ENCODE assay signal across 17 cellular contexts in genomic region chr5:42495908-42496307, GRCh38.
DNase-seq lines count a peak whose midpoint lies in the region; ATAC-seq, FAIRE-seq and TF ChIP-seq lines count a peak whose summit lies in the region.
"Had no signal": no experiment of that assay in that cellular context is flagged by ENCODE, and none has a peak within 500 bp of the region (broad histone marks: within the 10 kb centered on the region; RNA-seq: fewer than 3 reads in every experiment).

No MANE protein-coding gene starts in this region.

- dilution Hi-C loops in mammary epithelial cell (cut with HindIII; ENCODE audit: low sequenced_read_pairs): no loop called here

- no TSS peak for BruUV-seq in mammary epithelial cell (replicated peaks; lab: Mats Ljungman, UMichigan)

- no peaks in the 10 kb centered on the region for H4K20me1 ChIP-seq in mammary epithelial cell (ENCODE audit: insufficient read depth, low read length)

- peaks cover 12% of the 10 kb centered on the region for H3K4me1 ChIP-seq in mammary epithelial cell (ENCODE audit: insufficient read depth, low read length)
- H3K4me1 ChIP-seq in heart left ventricle: peaks cover 0 to 48% (median 16%) of the 10 kb centered on the region in 12 donors
- H3K4me1 ChIP-seq in gastrocnemius medialis: peaks cover 94 to 99% of the 10 kb centered on the region in 2 donors
- no peaks in the 10 kb centered on the region for H3K4me1 ChIP-seq in small intestine (ENCODE audit: control insufficient read depth in 2 of 2, insufficient read depth in 1 of 2, low read depth in 1 of 2, low read length in 1 of 2)

- no peak overlapping the region for H3K4me2 ChIP-seq in mammary epithelial cell (ENCODE audit: insufficient read depth, low read depth, low read length)

- no peak overlapping the region for H2AFZ ChIP-seq in mammary epithelial cell (ENCODE audit: low read depth, low read length)

- H3K4me3 ChIP-seq in mammary epithelial cell (replicated peaks in 1 of 3; ENCODE audit: insufficient read depth in 1 of 3, low read depth in 2 of 3, low read length in 3 of 3) (no peak overlapping the region), heart left ventricle (no peak overlapping the region), gastrocnemius medialis (no peak overlapping the region), small intestine (ENCODE audit: low read depth in 1 of 2, low read length in 2 of 2) (no peak overlapping the region)

- no peak for TF ChIP-seq POLR2A in heart left ventricle (IDR thresholded peaks at IDR 0.05)
- no peak for TF ChIP-seq POLR2A in gastrocnemius medialis (IDR thresholded peaks at IDR 0.05)

- CTCF ChIA-PET in mammary epithelial cell (lab: Charles Lee; ENCODE audit: low non-redundant PET): interaction anchor here (0.6 kb wide), 1 partner anchor 348 kb away, joined by 3 read pairs; no protein-coding TSS in a partner anchor

- in situ Hi-C loops in mammary epithelial cell (cut with MboI; ENCODE audit: low sequenced_read_pairs in 2 of 2) (no loop called here), gastrocnemius medialis (cut with MboI; ENCODE audit: low sequenced_read_pairs in 4 of 4) (no loop called here)

- TF ChIP-seq CTCF in mammary epithelial cell (conservative IDR thresholded peaks at IDR 0.05 in 1 of 2, IDR thresholded peaks at IDR 0.05 in 1 of 2; ENCODE audit: extremely low read depth in 1 of 2, insufficient read depth in 1 of 2, low read depth in 1 of 2, low read length in 2 of 2) (no peak), heart left ventricle (IDR thresholded peaks at IDR 0.05) (no peak), gastrocnemius medialis (IDR thresholded peaks at IDR 0.05 in 4 of 5, conservative IDR thresholded peaks at IDR 0.05 in 1 of 5) (no peak)

- no peaks in the 10 kb centered on the region for H3K36me3 ChIP-seq in mammary epithelial cell (ENCODE audit: insufficient read depth, low read length)
- H3K36me3 ChIP-seq in heart left ventricle: no peaks in the 10 kb centered on the region
- no peaks in the 10 kb centered on the region for H3K36me3 ChIP-seq in gastrocnemius medialis
- no peaks in the 10 kb centered on the region for H3K36me3 ChIP-seq in small intestine (ENCODE audit: control insufficient read depth in 2 of 2, insufficient read depth in 2 of 2, low read length in 2 of 2)

- H3K27me3 ChIP-seq in mammary epithelial cell (ENCODE audit: insufficient read depth, low read length): no peaks in the 10 kb centered on the region
- H3K27me3 ChIP-seq in heart left ventricle: no peaks in the 10 kb centered on the region
- no peaks in the 10 kb centered on the region for H3K27me3 ChIP-seq in gastrocnemius medialis
- no peaks in the 10 kb centered on the region for H3K27me3 ChIP-seq in small intestine (ENCODE audit: control insufficient read depth in 2 of 2, insufficient read depth in 2 of 2, low read length in 2 of 2)

- ATAC-seq in heart left ventricle: peak in 3 of 4 donors; percentile 47 to 69 (median 63)
- ATAC-seq in gastrocnemius medialis: peak; percentile 61 to 72
- ATAC-seq: stimulated activated memory B cell treated with anti-CD40 and anti-IgM and Interleukin-4, amounts not matched to agents 10 μg/mL and 1 μg/mL and 100 μg/mL, for 72 hours had no signal

- no peak overlapping the region for H3K27ac ChIP-seq in mammary epithelial cell (ENCODE audit: insufficient read depth, low read depth, low read length)
- H3K27ac ChIP-seq in heart left ventricle: no peak overlapping the region
- H3K27ac ChIP-seq in gastrocnemius medialis: peak overlapping the region; percentile 69 to 91 (median 78)
- no peak overlapping the region for H3K27ac ChIP-seq in small intestine (ENCODE audit: low read depth in 1 of 2, low read length in 1 of 2)

- WGBS in mammary epithelial cell (ENCODE audit: low coverage, missing lambda C conversion rate): 0% methylated on average over 2 of the region's 2 CpGs
- 57 to 65% (median 61%) methylated on average over 2 of the region's 2 CpGs for WGBS in heart left ventricle, 4 donors
- 71 to 83% (median 80%) methylated on average over 2 of the region's 2 CpGs for WGBS in small intestine, 3 donors

- intact Hi-C loops in mammary epithelial cell (cut with micrococcal nuclease): loop anchor here (5.0 kb wide), 1 partner anchor 74 kb away; the partner anchor contains the start of gene GHR
- intact Hi-C loops in heart left ventricle (cut with DNase I): loop anchor here in 1 of 10 donors (10.0 kb wide), 1 partner anchor 71 kb away; the partner anchor contains the start of gene GHR
- intact Hi-C loops in gastrocnemius medialis (cut with DNase I; ENCODE audit: low total_unique reads): loop anchor here (5.0 kb wide), 1 partner anchor 74 kb away; the partner anchor contains the start of gene GHR

- H3K9ac ChIP-seq in mammary epithelial cell (ENCODE audit: insufficient read depth, low read length): no peak overlapping the region

- no peaks in the 10 kb centered on the region for H3K79me2 ChIP-seq in mammary epithelial cell (ENCODE audit: insufficient read depth, low read length)

- peak; percentile 56 for DNase-seq in NCI-H226
- DNase-seq in mammary epithelial cell: peak; percentile 70
- DNase-seq in heart left ventricle: no peak
- DNase-seq in gastrocnemius medialis: peak; percentile 48 to 59
- no peak for DNase-seq in NCI-H2171 treated with DMSO at 0.1 percent for 48 hours (lab: John Stamatoyannopoulos, UW)
- no peak for DNase-seq in activated naive CD4-positive, alpha-beta T cell treated with anti-CD3 and anti-CD28 coated beads, Interleukin-2, amount 50 U/mL, for 16 hours
- DNase-seq in small intestine: no peak
- DNase-seq: activated CD4-positive, alpha-beta T cell treated with anti-CD3 and anti-CD28 coated beads for 4 hours; AML-193; DND-41; effector CD8-positive, alpha-beta T cell; KBM-7; NCI-H2029 treated with DMSO at 0.1 percent for 48 hours; NCI-H526; nucleus accumbens; SW 1271 had no signal

- no peak for FAIRE-seq in small intestine (lab: Jason Lieb, UNC)

- no peaks in the 10 kb centered on the region for H3K9me3 ChIP-seq in mammary epithelial cell (replicated peaks; ENCODE audit: insufficient read depth, low read length)
- no peaks in the 10 kb centered on the region for H3K9me3 ChIP-seq in heart left ventricle
- no peaks in the 10 kb centered on the region for H3K9me3 ChIP-seq in gastrocnemius medialis
- H3K9me3 ChIP-seq in small intestine (ENCODE audit: control insufficient read depth, low read depth): no peaks in the 10 kb centered on the region

Comparison
In these comparisons a context has a peak if more than half of its experiments do, and no peak if none do; other contexts are left out.
1. DNase-seq: peak in NCI-H226 (single experiment), mammary epithelial cell (single experiment) and gastrocnemius medialis (2 of 2); none in heart left ventricle (0 of 5), NCI-H2171 treated with DMSO at 0.1 percent for 48 hours (single experiment), activated naive CD4-positive, alpha-beta T cell treated with anti-CD3 and anti-CD28 coated beads, Interleukin-2, amount 50 U/mL, for 16 hours (single experiment) and small intestine (single experiment).
2. H3K27ac ChIP-seq: peak in gastrocnemius medialis (4 of 4); none in mammary epithelial cell (single experiment), heart left ventricle (0 of 12) and small intestine (0 of 2).